ENCODE assay signal across 9 cellular contexts in genomic region chr6:39887692-39888450, GRCh38. TPM values are rescaled to one million over a fixed set of nuclear protein-coding genes. Genes with fewer than 3 reads are reported as not detected.
DNase-seq lines count a peak whose midpoint lies in the region; ATAC-seq and TF ChIP-seq lines count a peak whose summit lies in the region.
"Had no signal": no experiment of that assay in that cellular context is flagged by ENCODE, and none has a peak within 500 bp of the region (broad histone marks: within the 10 kb centered on the region; RNA-seq: fewer than 3 reads in every experiment).

No MANE protein-coding gene starts in this region.

- H3K9me3 ChIP-seq in smooth muscle cell (replicated peaks; ENCODE audit: low read depth), result no peaks in the 10 kb centered on the region

- DNase-seq in HCEC 1CT, result peak; percentile 94
- peak; percentile 89 for DNase-seq in dedifferentiated amniotic fluid mesenchymal stem cell (ENCODE audit: extremely low spot score)
- peak; percentile 59 for DNase-seq in left kidney (ENCODE audit: low read depth, low spot score)
- peak; percentile 25 for DNase-seq in smooth muscle cell (lab: John Stamatoyannopoulos, UW; ENCODE audit: unreplicated experiment)
- no peak for DNase-seq in DMS 273 treated with DMSO at 0.1 percent for 48 hours (lab: John Stamatoyannopoulos, UW)
- no peak for DNase-seq in T-helper 9 cell
- DNase-seq in iPS-NIHi11 (ENCODE audit: low spot score), result no peak
- DNase-seq: NCI-H1694 had no signal

- no peak for TF ChIP-seq CTCF in smooth muscle cell (IDR thresholded peaks at IDR 0.05; ENCODE audit: borderline replicate concordance, insufficient read depth, poor library complexity, severe bottlenecking)

- H3F3A ChIP-seq in smooth muscle cell (ENCODE audit: low read depth), result peaks cover 4% of the 10 kb centered on the region

- no peak for ATAC-seq in HG02970 (IDR thresholded peaks at IDR 0.05; ENCODE audit: low FRiP score, unreplicated experiment)

- no peaks in the 10 kb centered on the region for H3K79me2 ChIP-seq in smooth muscle cell (ENCODE audit: low read depth)

- peak overlapping the region; percentile 83 for H3K9ac ChIP-seq in smooth muscle cell (ENCODE audit: low read depth)

- H4K20me1 ChIP-seq in smooth muscle cell (ENCODE audit: low read depth), result no peaks in the 10 kb centered on the region

- H3K36me3 ChIP-seq in smooth muscle cell (ENCODE audit: low read depth), result no peaks in the 10 kb centered on the region

- no peaks in the 10 kb centered on the region for H3K27me3 ChIP-seq in smooth muscle cell (ENCODE audit: low read depth)

- H3K4me1 ChIP-seq in smooth muscle cell (ENCODE audit: low read depth), result peaks cover 9% of the 10 kb centered on the region

- peak overlapping the region; percentile 97 for H3K27ac ChIP-seq in smooth muscle cell (ENCODE audit: low read depth)

- H3K4me3 ChIP-seq in smooth muscle cell, result no peak overlapping the region

- under 1% methylated on average over 14 of the region's 14 CpGs for WGBS in smooth muscle cell (ENCODE audit: low lambda C conversion rate)

- H3K4me2 ChIP-seq in smooth muscle cell, result peak overlapping the region; percentile 72

- no peak overlapping the region for H2AFZ ChIP-seq in smooth muscle cell (ENCODE audit: low read depth)

RNA-seq across cellular contexts. Expression of gene MOCS1, which starts 46.4 kb away (rescaled TPM):
- 7.7 and 8.3 TPM in 2 replicates for total RNA-seq in smooth muscle cell
- polyA plus RNA-seq in smooth muscle cell, result 8.2 and 12.1 TPM in 2 replicates

Comparison
In these comparisons a context has a peak if more than half of its experiments do, and no peak if none do; other contexts are left out.
1. DNase-seq: peak in HCEC 1CT (single experiment), dedifferentiated amniotic fluid mesenchymal stem cell (single experiment), left kidney (single experiment) and smooth muscle cell (single experiment); none in DMS 273 treated with DMSO at 0.1 percent for 48 hours (single experiment), T-helper 9 cell (single experiment) and iPS-NIHi11 (single experiment).